Comparison of ENCODE assay signal across 18 cellular contexts in the genomic region with DNA sequence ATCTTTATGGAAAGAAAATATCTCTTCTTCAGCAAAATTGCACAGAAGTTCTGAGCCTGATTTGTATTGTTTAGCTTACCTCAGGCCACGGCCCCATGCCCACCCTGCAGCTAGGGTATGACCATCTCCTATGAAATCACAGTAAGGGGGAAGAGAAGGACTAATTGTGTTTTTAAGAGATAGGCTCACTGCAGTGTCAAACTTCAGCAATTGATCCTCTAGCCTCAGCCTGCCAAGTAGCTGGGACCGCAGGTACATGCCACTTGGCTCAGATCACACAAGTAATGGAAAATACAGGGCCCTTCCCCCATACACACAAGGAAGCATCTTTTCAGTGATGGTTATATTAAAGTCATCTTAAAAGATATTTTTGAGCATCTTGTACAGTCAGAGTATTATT. TPM values are rescaled to one million over a fixed set of nuclear protein-coding genes. Genes with fewer than 3 reads are reported as not detected.
DNase-seq lines count a peak whose midpoint lies in the region; ATAC-seq and TF ChIP-seq lines count a peak whose summit lies in the region.
"Had no signal": no experiment of that assay in that cellular context is flagged by ENCODE, and none has a peak within 500 bp of the region (broad histone marks: within the 10 kb centered on the region; RNA-seq: fewer than 3 reads in every experiment).

No MANE protein-coding gene starts in this region.

- BruUV-seq in MCF 10A (replicated peaks; lab: Mats Ljungman, UMichigan) = no TSS peak

- H3K27ac ChIP-seq in breast epithelium (no peak overlapping the region), mesendoderm (ENCODE audit: low read depth, low read length) (no peak overlapping the region)
- H3K27ac ChIP-seq: BLaER1 had no signal

- TF ChIP-seq CTCF in MCF 10A (IDR thresholded peaks at IDR 0.05; ENCODE audit: unreplicated experiment) (no peak), breast epithelium (IDR thresholded peaks at IDR 0.05) (no peak), WTC11 (IDR thresholded peaks at IDR 0.05) (no peak)

- no peaks in the 10 kb centered on the region for H3K79me1 ChIP-seq in mesendoderm (ENCODE audit: low read length)

- H3K79me2 ChIP-seq in mesendoderm (ENCODE audit: control insufficient read depth, insufficient read depth, low read length) = no peaks in the 10 kb centered on the region

- H3K9me3 ChIP-seq in breast epithelium = no peaks in the 10 kb centered on the region
- H3K9me3 ChIP-seq: BLaER1 had no signal

- H3K36me3 ChIP-seq in breast epithelium (no peaks in the 10 kb centered on the region), mesendoderm (ENCODE audit: control insufficient read depth, insufficient read depth, low read length) (no peaks in the 10 kb centered on the region)
- H3K36me3 ChIP-seq: BLaER1 had no signal

- no peaks in the 10 kb centered on the region for H3K27me3 Mint-ChIP-seq in MCF 10A (ENCODE audit: insufficient read depth, unreplicated experiment)
- H3K27me3 Mint-ChIP-seq in WTC11 (ENCODE audit: low read depth) = no peaks in the 10 kb centered on the region

- no peak overlapping the region for H3K27ac Mint-ChIP-seq in MCF 10A (ENCODE audit: low read depth, unreplicated experiment)
- no peak overlapping the region for H3K27ac Mint-ChIP-seq in WTC11
- H3K27ac Mint-ChIP-seq: CD14-positive monocyte; CD4-positive, alpha-beta memory T cell had no signal

- no peak overlapping the region for H3K9ac ChIP-seq in mesendoderm (ENCODE audit: low read length)
- H3K9ac ChIP-seq: BLaER1 had no signal

- H3K4me3 Mint-ChIP-seq in MCF 10A (ENCODE audit: unreplicated experiment) (no peak overlapping the region), WTC11 (no peak overlapping the region)
- H3K4me3 Mint-ChIP-seq: CD14-positive monocyte; CD4-positive, alpha-beta memory T cell had no signal

- no peaks in the 10 kb centered on the region for H3K36me3 Mint-ChIP-seq in MCF 10A (ENCODE audit: insufficient read depth, unreplicated experiment)
- no peaks in the 10 kb centered on the region for H3K36me3 Mint-ChIP-seq in WTC11
- H3K36me3 Mint-ChIP-seq: CD14-positive monocyte; CD4-positive, alpha-beta memory T cell had no signal

- H3K27me3 ChIP-seq in breast epithelium = no peaks in the 10 kb centered on the region
- H3K27me3 ChIP-seq in mesendoderm (ENCODE audit: insufficient read depth, low read length, poor library complexity) = no peaks in the 10 kb centered on the region
- H3K27me3 ChIP-seq: BLaER1 had no signal

- H3K4me2 ChIP-seq in mesendoderm (ENCODE audit: low read length) = no peak overlapping the region
- H3K4me2 ChIP-seq: BLaER1 had no signal

- H3K4me1 Mint-ChIP-seq in MCF 10A (ENCODE audit: insufficient read depth, unreplicated experiment) = no peaks in the 10 kb centered on the region
- peaks cover 2% of the 10 kb centered on the region; the same call in 1 of the 2 replicates for H3K4me1 Mint-ChIP-seq in WTC11
- H3K4me1 Mint-ChIP-seq: CD14-positive monocyte; CD4-positive, alpha-beta memory T cell had no signal

- no peak overlapping the region for H3K18ac ChIP-seq in mesendoderm (ENCODE audit: low read length)

- H3K4me1 ChIP-seq in breast epithelium = no peaks in the 10 kb centered on the region
- H3K4me1 ChIP-seq in mesendoderm (ENCODE audit: control insufficient read depth, low read depth, low read length) = no peaks in the 10 kb centered on the region
- H3K4me1 ChIP-seq: BLaER1 had no signal

- POLR2A ChIA-PET in MCF 10A (lab: Yijun Ruan, JAX) (interaction anchor here (0.5 kb wide), 1 partner anchor 72 kb away, joined by 4 read pairs; no protein-coding TSS in a partner anchor), WTC11 (lab: Charles Lee) (no interaction called here)

- intact Hi-C loops in MCF 10A (cut with micrococcal nuclease) (no loop called here), breast epithelium (cut with DNase I; ENCODE audit: low total_unique reads) (no loop called here)

- no peak overlapping the region for H4K8ac ChIP-seq in mesendoderm (ENCODE audit: low read depth, low read length)

- ATAC-seq in WTC11 (peak; percentile 22; the same call in 1 of the 2 replicates), HG03460 (IDR thresholded peaks at IDR 0.05; ENCODE audit: unreplicated experiment) (no peak)
- ATAC-seq: GM12878, HCT116, K562 had no signal

- H2BK15ac ChIP-seq in mesendoderm (replicated peaks; ENCODE audit: low read depth) = no peak overlapping the region

- CTCF ChIA-PET in MCF 10A (lab: Yijun Ruan, JAX) (no interaction called here), WTC11 (lab: Charles Lee) (no interaction called here)

- TF ChIP-seq POLR2A in breast epithelium (IDR thresholded peaks at IDR 0.05) = no peak

- H3K9me3 Mint-ChIP-seq in MCF 10A (ENCODE audit: unreplicated experiment) = no peaks in the 10 kb centered on the region
- no peaks in the 10 kb centered on the region for H3K9me3 Mint-ChIP-seq in WTC11

- WGBS in mesendoderm (ENCODE audit: extremely low coverage, insufficient coverage, low lambda C conversion rate) = no CpG with 5 or more reads among the region's 2 CpGs

- H3K23ac ChIP-seq in mesendoderm (ENCODE audit: low read length) = no peak overlapping the region

- H3K4me3 ChIP-seq in breast epithelium (no peak overlapping the region), mesendoderm (ENCODE audit: low read length) (no peak overlapping the region)
- H3K4me3 ChIP-seq: BLaER1, GM12878, K562 had no signal

- H3K56ac ChIP-seq in mesendoderm (ENCODE audit: low read length) = no peak overlapping the region

- no peak overlapping the region for H2BK5ac ChIP-seq in mesendoderm (ENCODE audit: low read length)

- H2AK5ac ChIP-seq in mesendoderm (ENCODE audit: low read length) = no peak overlapping the region

- DNase-seq in MCF 10A (ENCODE audit: unreplicated experiment) (peak; percentile 3), breast epithelium (ENCODE audit: low spot score in 2 of 2) (no peak), WTC11 (ENCODE audit: low spot score) (no peak), mesendoderm (peak; percentile 25), DMS153 treated with DMSO at 0.1 percent for 48 hours (lab: John Stamatoyannopoulos, UW; ENCODE audit: unreplicated experiment) (no peak), NCI-H2171 (lab: John Stamatoyannopoulos, UW) (no peak)
- DNase-seq: 8988T; CD4-positive, alpha-beta memory T cell; DMS53; DND-41; EL; IMR-90 had no signal

- H4K5ac ChIP-seq in mesendoderm (ENCODE audit: low read length) = no peak overlapping the region

- no peak overlapping the region for H2BK120ac ChIP-seq in mesendoderm (ENCODE audit: low read depth, low read length)

- H3K4ac ChIP-seq in mesendoderm (ENCODE audit: low read depth, low read length) = no peak overlapping the region

TF ChIP-seq in WTC11, 78 proteins besides CTCF, POLR2A, EP300 and RAD21:
- TF ChIP-seq, protein P1, sequence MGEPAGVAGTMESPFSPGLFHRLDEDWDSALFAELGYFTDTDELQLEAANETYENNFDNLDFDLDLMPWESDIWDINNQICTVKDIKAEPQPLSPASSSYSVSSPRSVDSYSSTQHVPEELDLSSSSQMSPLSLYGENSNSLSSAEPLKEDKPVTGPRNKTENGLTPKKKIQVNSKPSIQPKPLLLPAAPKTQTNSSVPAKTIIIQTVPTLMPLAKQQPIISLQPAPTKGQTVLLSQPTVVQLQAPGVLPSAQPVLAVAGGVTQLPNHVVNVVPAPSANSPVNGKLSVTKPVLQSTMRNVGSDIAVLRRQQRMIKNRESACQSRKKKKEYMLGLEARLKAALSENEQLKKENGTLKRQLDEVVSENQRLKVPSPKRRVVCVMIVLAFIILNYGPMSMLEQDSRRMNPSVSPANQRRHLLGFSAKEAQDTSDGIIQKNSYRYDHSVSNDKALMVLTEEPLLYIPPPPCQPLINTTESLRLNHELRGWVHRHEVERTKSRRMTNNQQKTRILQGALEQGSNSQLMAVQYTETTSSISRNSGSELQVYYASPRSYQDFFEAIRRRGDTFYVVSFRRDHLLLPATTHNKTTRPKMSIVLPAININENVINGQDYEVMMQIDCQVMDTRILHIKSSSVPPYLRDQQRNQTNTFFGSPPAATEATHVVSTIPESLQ (CRISPR knock-in tag; IDR thresholded peaks at IDR 0.05) = no peak
- TF ChIP-seq, protein P2, sequence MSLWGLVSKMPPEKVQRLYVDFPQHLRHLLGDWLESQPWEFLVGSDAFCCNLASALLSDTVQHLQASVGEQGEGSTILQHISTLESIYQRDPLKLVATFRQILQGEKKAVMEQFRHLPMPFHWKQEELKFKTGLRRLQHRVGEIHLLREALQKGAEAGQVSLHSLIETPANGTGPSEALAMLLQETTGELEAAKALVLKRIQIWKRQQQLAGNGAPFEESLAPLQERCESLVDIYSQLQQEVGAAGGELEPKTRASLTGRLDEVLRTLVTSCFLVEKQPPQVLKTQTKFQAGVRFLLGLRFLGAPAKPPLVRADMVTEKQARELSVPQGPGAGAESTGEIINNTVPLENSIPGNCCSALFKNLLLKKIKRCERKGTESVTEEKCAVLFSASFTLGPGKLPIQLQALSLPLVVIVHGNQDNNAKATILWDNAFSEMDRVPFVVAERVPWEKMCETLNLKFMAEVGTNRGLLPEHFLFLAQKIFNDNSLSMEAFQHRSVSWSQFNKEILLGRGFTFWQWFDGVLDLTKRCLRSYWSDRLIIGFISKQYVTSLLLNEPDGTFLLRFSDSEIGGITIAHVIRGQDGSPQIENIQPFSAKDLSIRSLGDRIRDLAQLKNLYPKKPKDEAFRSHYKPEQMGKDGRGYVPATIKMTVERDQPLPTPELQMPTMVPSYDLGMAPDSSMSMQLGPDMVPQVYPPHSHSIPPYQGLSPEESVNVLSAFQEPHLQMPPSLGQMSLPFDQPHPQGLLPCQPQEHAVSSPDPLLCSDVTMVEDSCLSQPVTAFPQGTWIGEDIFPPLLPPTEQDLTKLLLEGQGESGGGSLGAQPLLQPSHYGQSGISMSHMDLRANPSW (CRISPR knock-in tag; conservative IDR thresholded peaks at IDR 0.05; ENCODE audit: low read depth) = no peak
- TF ChIP-seq GABPB1 (CRISPR knock-in tag; IDR thresholded peaks at IDR 0.05) (no peak), CREM (CRISPR knock-in tag; IDR thresholded peaks at IDR 0.05) (no peak), JAZF1 (CRISPR knock-in tag; IDR thresholded peaks at IDR 0.05) (no peak), GTF2I (CRISPR knock-in tag; conservative IDR thresholded peaks at IDR 0.05) (no peak)
- TF ChIP-seq, protein P3, sequence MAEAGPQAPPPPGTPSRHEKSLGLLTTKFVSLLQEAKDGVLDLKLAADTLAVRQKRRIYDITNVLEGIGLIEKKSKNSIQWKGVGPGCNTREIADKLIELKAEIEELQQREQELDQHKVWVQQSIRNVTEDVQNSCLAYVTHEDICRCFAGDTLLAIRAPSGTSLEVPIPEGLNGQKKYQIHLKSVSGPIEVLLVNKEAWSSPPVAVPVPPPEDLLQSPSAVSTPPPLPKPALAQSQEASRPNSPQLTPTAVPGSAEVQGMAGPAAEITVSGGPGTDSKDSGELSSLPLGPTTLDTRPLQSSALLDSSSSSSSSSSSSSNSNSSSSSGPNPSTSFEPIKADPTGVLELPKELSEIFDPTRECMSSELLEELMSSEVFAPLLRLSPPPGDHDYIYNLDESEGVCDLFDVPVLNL (CRISPR knock-in tag; IDR thresholded peaks at IDR 0.05; ENCODE audit: borderline replicate concordance, low read depth) = no peak

RNA-seq across cellular contexts. Expression of a gene that starts 60.0 kb away (rescaled TPM):
- 48.3 and 49.6 TPM in 2 replicates for total RNA-seq in MCF 10A (2022)
- 10 to 100 TPM; 12.9 to 14.4 (median 13.3) TPM for total RNA-seq in breast epithelium
- total RNA-seq in WTC11 (2021) = 71.2 to 83.7 TPM (median 77.2 TPM) in 3 replicates
- polyA plus RNA-seq in mesendoderm (2013, experiment 1 of 2) = 112 TPM
- polyA plus RNA-seq in mesendoderm (2013, experiment 2 of 2) = 115 TPM

Comparison
In these comparisons a context has a peak if more than half of its experiments do, and no peak if none do; other contexts are left out.
1. DNase-seq: peak in MCF 10A (single experiment) and mesendoderm (single experiment); none in breast epithelium (0 of 2), WTC11 (single experiment), DMS153 treated with DMSO at 0.1 percent for 48 hours (single experiment) and NCI-H2171 (single experiment).